In the genomic region with DNA sequence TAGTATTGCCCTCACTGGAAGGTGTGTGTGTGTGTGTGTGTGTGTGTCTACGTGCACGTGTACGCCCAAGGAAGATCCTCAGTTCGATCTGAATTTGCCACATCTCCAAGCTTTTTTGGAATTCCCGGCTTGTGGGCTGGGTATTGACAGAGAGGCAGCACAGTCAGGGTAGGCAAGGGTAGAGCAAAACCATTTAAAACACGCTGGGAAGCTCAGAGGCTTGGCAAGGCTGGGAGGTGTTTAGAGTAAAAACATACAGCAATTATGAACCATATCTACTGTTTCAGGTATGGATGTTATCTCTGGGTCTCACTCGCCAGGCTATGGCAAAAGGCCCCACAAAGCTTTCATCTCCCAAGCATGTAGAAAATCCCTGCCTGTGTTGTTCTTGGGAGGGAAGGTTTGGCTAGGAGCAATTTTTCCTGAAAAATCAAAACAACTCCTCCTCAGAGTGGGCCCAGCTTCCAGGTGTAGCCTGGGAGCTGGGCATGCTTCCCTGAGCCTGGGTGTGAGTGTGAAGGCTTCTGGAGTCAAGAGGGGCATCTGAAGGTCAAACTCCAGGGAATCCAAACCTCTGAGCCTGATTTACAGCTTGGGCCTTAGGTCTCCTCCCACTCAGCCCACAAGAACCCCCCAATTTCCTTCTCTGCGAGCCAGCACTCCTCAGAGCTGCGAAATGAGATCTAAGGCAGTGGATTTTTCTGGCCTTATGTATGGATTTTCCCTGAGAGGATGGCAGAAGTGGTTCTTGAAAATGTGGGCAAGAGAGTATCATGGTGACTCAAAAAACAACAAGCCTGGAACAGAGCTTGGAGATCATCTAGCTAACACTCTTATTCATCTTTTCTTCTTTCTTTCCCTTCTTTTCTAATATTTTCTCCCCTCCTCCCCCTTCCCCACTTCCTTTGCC, we compare ENCODE assay signal across 1 cellular context.
TF ChIP-seq lines count a peak whose summit lies in the region.

No MANE protein-coding gene starts in this region.

TF ChIP-seq in SK-N-SH, 30 proteins besides CTCF, POLR2A, EP300 and RAD21 (continued from another document):
- TF ChIP-seq, protein P1, sequence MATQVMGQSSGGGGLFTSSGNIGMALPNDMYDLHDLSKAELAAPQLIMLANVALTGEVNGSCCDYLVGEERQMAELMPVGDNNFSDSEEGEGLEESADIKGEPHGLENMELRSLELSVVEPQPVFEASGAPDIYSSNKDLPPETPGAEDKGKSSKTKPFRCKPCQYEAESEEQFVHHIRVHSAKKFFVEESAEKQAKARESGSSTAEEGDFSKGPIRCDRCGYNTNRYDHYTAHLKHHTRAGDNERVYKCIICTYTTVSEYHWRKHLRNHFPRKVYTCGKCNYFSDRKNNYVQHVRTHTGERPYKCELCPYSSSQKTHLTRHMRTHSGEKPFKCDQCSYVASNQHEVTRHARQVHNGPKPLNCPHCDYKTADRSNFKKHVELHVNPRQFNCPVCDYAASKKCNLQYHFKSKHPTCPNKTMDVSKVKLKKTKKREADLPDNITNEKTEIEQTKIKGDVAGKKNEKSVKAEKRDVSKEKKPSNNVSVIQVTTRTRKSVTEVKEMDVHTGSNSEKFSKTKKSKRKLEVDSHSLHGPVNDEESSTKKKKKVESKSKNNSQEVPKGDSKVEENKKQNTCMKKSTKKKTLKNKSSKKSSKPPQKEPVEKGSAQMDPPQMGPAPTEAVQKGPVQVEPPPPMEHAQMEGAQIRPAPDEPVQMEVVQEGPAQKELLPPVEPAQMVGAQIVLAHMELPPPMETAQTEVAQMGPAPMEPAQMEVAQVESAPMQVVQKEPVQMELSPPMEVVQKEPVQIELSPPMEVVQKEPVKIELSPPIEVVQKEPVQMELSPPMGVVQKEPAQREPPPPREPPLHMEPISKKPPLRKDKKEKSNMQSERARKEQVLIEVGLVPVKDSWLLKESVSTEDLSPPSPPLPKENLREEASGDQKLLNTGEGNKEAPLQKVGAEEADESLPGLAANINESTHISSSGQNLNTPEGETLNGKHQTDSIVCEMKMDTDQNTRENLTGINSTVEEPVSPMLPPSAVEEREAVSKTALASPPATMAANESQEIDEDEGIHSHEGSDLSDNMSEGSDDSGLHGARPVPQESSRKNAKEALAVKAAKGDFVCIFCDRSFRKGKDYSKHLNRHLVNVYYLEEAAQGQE (IDR thresholded peaks at IDR 0.05; ENCODE audit: low read depth, low read length) = no peak
- TF ChIP-seq FOXJ3 (CRISPR knock-in tag; IDR thresholded peaks at IDR 0.05) (no peak), GATA2 (CRISPR knock-in tag; IDR thresholded peaks at IDR 0.05) (no peak), SMC3 (IDR thresholded peaks at IDR 0.05; ENCODE audit: low read depth, low read length) (no peak), CHD2 (IDR thresholded peaks at IDR 0.05; ENCODE audit: low read length, partially characterized antibody) (no peak), TCF12 (IDR thresholded peaks at IDR 0.05) (no peak), TAF1 (IDR thresholded peaks at IDR 0.05; ENCODE audit: borderline replicate concordance, low read depth, low read length) (no peak), NFIC (IDR thresholded peaks at IDR 0.05; ENCODE audit: borderline replicate concordance) (no peak), YY1 (IDR thresholded peaks at IDR 0.05; ENCODE audit: low read depth) (no peak), RXRA (IDR thresholded peaks at IDR 0.05; ENCODE audit: borderline replicate concordance, low read depth) (no peak), SIN3A (IDR thresholded peaks at IDR 0.05; ENCODE audit: borderline replicate concordance, low read depth, low read length) (no peak)
- TF ChIP-seq, protein P2, sequence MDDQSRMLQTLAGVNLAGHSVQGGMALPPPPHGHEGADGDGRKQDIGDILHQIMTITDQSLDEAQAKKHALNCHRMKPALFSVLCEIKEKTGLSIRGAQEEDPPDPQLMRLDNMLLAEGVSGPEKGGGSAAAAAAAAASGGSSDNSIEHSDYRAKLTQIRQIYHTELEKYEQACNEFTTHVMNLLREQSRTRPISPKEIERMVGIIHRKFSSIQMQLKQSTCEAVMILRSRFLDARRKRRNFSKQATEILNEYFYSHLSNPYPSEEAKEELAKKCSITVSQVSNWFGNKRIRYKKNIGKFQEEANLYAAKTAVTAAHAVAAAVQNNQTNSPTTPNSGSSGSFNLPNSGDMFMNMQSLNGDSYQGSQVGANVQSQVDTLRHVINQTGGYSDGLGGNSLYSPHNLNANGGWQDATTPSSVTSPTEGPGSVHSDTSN (IDR thresholded peaks at IDR 0.05) = no peak
- TF ChIP-seq, protein P3, sequence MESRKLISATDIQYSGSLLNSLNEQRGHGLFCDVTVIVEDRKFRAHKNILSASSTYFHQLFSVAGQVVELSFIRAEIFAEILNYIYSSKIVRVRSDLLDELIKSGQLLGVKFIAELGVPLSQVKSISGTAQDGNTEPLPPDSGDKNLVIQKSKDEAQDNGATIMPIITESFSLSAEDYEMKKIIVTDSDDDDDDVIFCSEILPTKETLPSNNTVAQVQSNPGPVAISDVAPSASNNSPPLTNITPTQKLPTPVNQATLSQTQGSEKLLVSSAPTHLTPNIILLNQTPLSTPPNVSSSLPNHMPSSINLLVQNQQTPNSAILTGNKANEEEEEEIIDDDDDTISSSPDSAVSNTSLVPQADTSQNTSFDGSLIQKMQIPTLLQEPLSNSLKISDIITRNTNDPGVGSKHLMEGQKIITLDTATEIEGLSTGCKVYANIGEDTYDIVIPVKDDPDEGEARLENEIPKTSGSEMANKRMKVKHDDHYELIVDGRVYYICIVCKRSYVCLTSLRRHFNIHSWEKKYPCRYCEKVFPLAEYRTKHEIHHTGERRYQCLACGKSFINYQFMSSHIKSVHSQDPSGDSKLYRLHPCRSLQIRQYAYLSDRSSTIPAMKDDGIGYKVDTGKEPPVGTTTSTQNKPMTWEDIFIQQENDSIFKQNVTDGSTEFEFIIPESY (IDR thresholded peaks at IDR 0.05; ENCODE audit: borderline replicate concordance, low read depth) = no peak
